Comparison of ENCODE assay signal across 2 cellular contexts in the genomic region with DNA sequence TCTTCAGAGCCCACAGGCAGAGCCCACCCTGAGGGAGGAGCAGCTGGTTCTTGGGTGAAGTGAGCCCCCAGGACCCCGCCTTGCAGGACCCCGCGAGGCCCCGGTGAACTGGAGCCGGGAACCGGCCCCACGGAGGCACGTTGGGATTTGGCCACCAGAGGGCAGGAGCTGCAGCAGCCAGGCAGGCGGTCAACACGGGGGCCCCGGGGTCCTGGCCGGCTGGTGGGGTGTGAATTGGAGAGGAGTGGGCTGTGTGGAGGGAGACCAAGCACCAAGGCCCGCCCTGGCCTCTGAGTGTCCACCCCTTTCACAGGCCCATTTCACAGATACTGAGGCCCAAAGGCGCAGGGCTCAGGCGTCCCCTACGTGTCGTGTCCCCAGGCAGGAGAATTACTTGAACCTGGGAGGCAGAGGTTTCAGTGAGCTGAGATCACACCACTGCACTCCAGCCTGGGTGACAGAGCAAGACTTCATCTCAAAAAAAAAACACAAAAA.
TF ChIP-seq lines count a peak whose summit lies in the region.

No MANE protein-coding gene starts in this region.

TF ChIP-seq in HEK293T, 16 proteins besides CTCF, POLR2A, EP300 and RAD21:
- no peak for TF ChIP-seq SUZ12 (IDR thresholded peaks at IDR 0.05)
- no peak for TF ChIP-seq LEF1 (IDR thresholded peaks at IDR 0.05; ENCODE audit: borderline replicate concordance)
- TF ChIP-seq SP1 (IDR thresholded peaks at IDR 0.05) = no peak
- no peak for TF ChIP-seq FOXA1 (IDR thresholded peaks at IDR 0.05)
- no peak for TF ChIP-seq ARNT (IDR thresholded peaks at IDR 0.05)
- no peak for TF ChIP-seq HDGF (IDR thresholded peaks at IDR 0.05; ENCODE audit: borderline replicate concordance)
- TF ChIP-seq ELF4 (IDR thresholded peaks at IDR 0.05) = no peak
- no peak for TF ChIP-seq TARDBP (IDR thresholded peaks at IDR 0.05)
- no peak for TF ChIP-seq FOXK2 (IDR thresholded peaks at IDR 0.05)
- TF ChIP-seq, protein P1, sequence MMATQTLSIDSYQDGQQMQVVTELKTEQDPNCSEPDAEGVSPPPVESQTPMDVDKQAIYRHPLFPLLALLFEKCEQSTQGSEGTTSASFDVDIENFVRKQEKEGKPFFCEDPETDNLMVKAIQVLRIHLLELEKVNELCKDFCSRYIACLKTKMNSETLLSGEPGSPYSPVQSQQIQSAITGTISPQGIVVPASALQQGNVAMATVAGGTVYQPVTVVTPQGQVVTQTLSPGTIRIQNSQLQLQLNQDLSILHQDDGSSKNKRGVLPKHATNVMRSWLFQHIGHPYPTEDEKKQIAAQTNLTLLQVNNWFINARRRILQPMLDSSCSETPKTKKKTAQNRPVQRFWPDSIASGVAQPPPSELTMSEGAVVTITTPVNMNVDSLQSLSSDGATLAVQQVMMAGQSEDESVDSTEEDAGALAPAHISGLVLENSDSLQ (IDR thresholded peaks at IDR 0.05) = no peak
- no peak for TF ChIP-seq BHLHE40 (IDR thresholded peaks at IDR 0.05; ENCODE audit: borderline replicate concordance)
- no peak for TF ChIP-seq FOXM1 (IDR thresholded peaks at IDR 0.05; ENCODE audit: borderline replicate concordance)
- no peak for TF ChIP-seq ZNF384 (IDR thresholded peaks at IDR 0.05)

TF ChIP-seq in GM12878, 131 proteins besides CTCF, POLR2A, EP300 and RAD21:
- TF ChIP-seq SUPT20H (IDR thresholded peaks at IDR 0.05; ENCODE audit: borderline replicate concordance, control insufficient read depth, low read depth, low read length) (no peak), BRCA1 (IDR thresholded peaks at IDR 0.05; ENCODE audit: low read depth, low read length) (no peak), SREBF2 (IDR thresholded peaks at IDR 0.05; ENCODE audit: low read length) (no peak), POU2F2 (IDR thresholded peaks at IDR 0.05; ENCODE audit: borderline replicate concordance, low read depth, low read length) (no peak), SMC3 (IDR thresholded peaks at IDR 0.05; ENCODE audit: borderline replicate concordance, low read length) (peak; percentile 26; the same call in 1 of the 2 replicates), SIN3A (IDR thresholded peaks at IDR 0.05; ENCODE audit: low read depth, low read length) (no peak), BCL11A (IDR thresholded peaks at IDR 0.05; ENCODE audit: low read depth, low read length) (no peak)
